Comparison of ENCODE assay signal across 8 cellular contexts in the genomic region with DNA sequence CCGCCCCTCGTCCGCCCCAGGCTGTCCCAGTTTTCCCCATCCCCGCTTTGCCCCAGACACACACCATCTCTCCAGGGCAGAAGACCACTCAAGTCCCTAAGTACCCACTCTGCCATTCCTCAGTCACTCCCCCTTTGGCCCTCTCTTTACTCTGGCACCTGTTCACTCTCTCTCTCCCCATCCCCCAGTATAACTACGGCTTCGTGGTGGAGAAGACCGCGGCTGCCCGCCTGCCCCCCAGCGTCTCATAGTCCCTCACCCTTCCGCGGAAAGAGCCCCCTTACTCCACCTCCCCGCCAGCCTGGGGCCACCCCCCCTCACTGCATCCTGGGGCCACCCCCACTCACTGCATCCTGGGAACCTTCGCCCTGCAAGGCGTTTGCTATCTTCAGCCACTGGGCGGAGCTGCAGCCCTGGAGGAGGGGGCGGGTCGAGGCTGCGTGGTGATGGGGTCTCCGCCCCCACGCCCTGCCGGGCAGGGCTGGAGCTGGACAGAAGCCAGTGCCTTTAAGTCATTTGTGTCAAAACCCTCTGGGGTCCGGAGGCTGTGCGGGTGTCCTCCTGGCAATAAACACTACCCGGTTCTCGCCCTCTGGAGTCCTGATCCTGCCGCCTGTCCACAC. TPM values are rescaled to one million over a fixed set of nuclear protein-coding genes. Genes with fewer than 3 reads are reported as not detected.
DNase-seq lines count a peak whose midpoint lies in the region; ATAC-seq and TF ChIP-seq lines count a peak whose summit lies in the region.

No MANE protein-coding gene starts in this region.

- peaks cover 0 to 15% (median 6%) of the 10 kb centered on the region in 12 donors for H3K4me1 ChIP-seq in heart left ventricle
- H3K4me1 ChIP-seq in OCI-LY1 (ENCODE audit: insufficient read depth, low read length, severe bottlenecking), result peaks cover 26% of the 10 kb centered on the region
- H3K4me1 ChIP-seq in mesendoderm (ENCODE audit: control insufficient read depth, low read depth, low read length), result no peaks in the 10 kb centered on the region

- no peak overlapping the region for H3K4ac ChIP-seq in mesendoderm (ENCODE audit: low read depth, low read length)

- no peaks in the 10 kb centered on the region for H3K27me3 ChIP-seq in heart left ventricle
- H3K27me3 ChIP-seq in OCI-LY1 (ENCODE audit: insufficient read depth, low read length), result no peaks in the 10 kb centered on the region; the same call in 1 of the 2 replicates
- no peaks in the 10 kb centered on the region for H3K27me3 ChIP-seq in mesendoderm (ENCODE audit: insufficient read depth, low read length, poor library complexity)

- TF ChIP-seq CTCF in heart left ventricle (IDR thresholded peaks at IDR 0.05), result peak in 10 of 12 donors; percentile 14 to 46 (median 32)
- TF ChIP-seq CTCF in OCI-LY1 (IDR thresholded peaks at IDR 0.05; ENCODE audit: low read length), result peak; percentile 66

- H3K27ac ChIP-seq in heart left ventricle, result no peak overlapping the region
- H3K27ac ChIP-seq in OCI-LY1 (ENCODE audit: low read depth, low read length, poor library complexity, severe bottlenecking), result no peak overlapping the region
- no peak overlapping the region for H3K27ac ChIP-seq in mesendoderm (ENCODE audit: low read depth, low read length)

- no peak overlapping the region for H2BK120ac ChIP-seq in mesendoderm (ENCODE audit: low read depth, low read length)

- no peak overlapping the region for H3K18ac ChIP-seq in mesendoderm (ENCODE audit: low read length)

- TF ChIP-seq POLR2A in heart left ventricle (IDR thresholded peaks at IDR 0.05), result no peak

- H3K79me2 ChIP-seq in OCI-LY1 (ENCODE audit: insufficient read depth, low read length), result no peaks in the 10 kb centered on the region
- H3K79me2 ChIP-seq in mesendoderm (ENCODE audit: control insufficient read depth, insufficient read depth, low read length), result no peaks in the 10 kb centered on the region

- H3K4me3 ChIP-seq in heart left ventricle, result no peak overlapping the region
- H3K4me3 ChIP-seq in OCI-LY1 (ENCODE audit: low read depth, low read length, poor library complexity, severe bottlenecking), result peak overlapping the region; percentile 18
- H3K4me3 ChIP-seq in mesendoderm (ENCODE audit: low read length), result no peak overlapping the region

- no peak overlapping the region for H4K8ac ChIP-seq in mesendoderm (ENCODE audit: low read depth, low read length)

- no peaks in the 10 kb centered on the region for H3K79me1 ChIP-seq in mesendoderm (ENCODE audit: low read length)

- no peak overlapping the region for H3K23ac ChIP-seq in mesendoderm (ENCODE audit: low read length)

- no peak overlapping the region for H2BK5ac ChIP-seq in mesendoderm (ENCODE audit: low read length)

- intact Hi-C loops in heart left ventricle (cut with DNase I) (loop anchor here in 1 of 10 donors (5.0 kb wide), 1 partner anchor 37 kb away; the partner anchor contains the start of gene NXNL1), cardiac septum (cut with DNase I) (no loop called here)

- H3K9ac ChIP-seq in OCI-LY1 (ENCODE audit: low read length) (no peak overlapping the region), mesendoderm (ENCODE audit: low read length) (peak overlapping the region; percentile 50)

- H2AK5ac ChIP-seq in mesendoderm (ENCODE audit: low read length), result no peak overlapping the region

- H3K56ac ChIP-seq in mesendoderm (ENCODE audit: low read length), result no peak overlapping the region

- H4K20me1 ChIP-seq in OCI-LY1 (ENCODE audit: insufficient read depth, low read length), result no peaks in the 10 kb centered on the region

- no peaks in the 10 kb centered on the region for H3K9me3 ChIP-seq in heart left ventricle
- no peaks in the 10 kb centered on the region for H3K9me3 ChIP-seq in OCI-LY1 (ENCODE audit: low read length)

- WGBS in heart left ventricle, 4 donors, result 27 to 41% (median 33%) methylated on average over 18 to 27 of the region's 27 CpGs
- WGBS in mesendoderm (ENCODE audit: extremely low coverage, insufficient coverage, low lambda C conversion rate), result no CpG with 5 or more reads among the region's 27 CpGs

- H4K5ac ChIP-seq in mesendoderm (ENCODE audit: low read length), result no peak overlapping the region

- H3K36me3 ChIP-seq in heart left ventricle, result peaks cover 0 to 11% (median 0%) of the 10 kb centered on the region in 9 donors
- H3K36me3 ChIP-seq in OCI-LY1 (ENCODE audit: insufficient read depth, low read length), result no peaks in the 10 kb centered on the region
- H3K36me3 ChIP-seq in mesendoderm (ENCODE audit: control insufficient read depth, insufficient read depth, low read length), result no peaks in the 10 kb centered on the region

- no peak overlapping the region for H2BK15ac ChIP-seq in mesendoderm (replicated peaks; ENCODE audit: low read depth)

- no peaks in the 10 kb centered on the region for H3K9me2 ChIP-seq in OCI-LY1 (ENCODE audit: low read depth, low read length)

- peak; percentile 18 to 54 (median 43) for ATAC-seq in heart left ventricle
- no peak for ATAC-seq in GM19452 (IDR thresholded peaks at IDR 0.05; ENCODE audit: unreplicated experiment)
- ATAC-seq in HG03159 (IDR thresholded peaks at IDR 0.05; ENCODE audit: unreplicated experiment), result no peak
- ATAC-seq in GM18519 (IDR thresholded peaks at IDR 0.05; ENCODE audit: low FRiP score, unreplicated experiment), result no peak

- no peak overlapping the region for H2AFZ ChIP-seq in OCI-LY1 (ENCODE audit: low read length)

- H3K4me2 ChIP-seq in OCI-LY1 (ENCODE audit: low read length) (peak overlapping the region; percentile 39; the same call in 1 of the 2 replicates), mesendoderm (ENCODE audit: low read length) (peak overlapping the region; percentile 31)

- H3F3A ChIP-seq in OCI-LY1 (ENCODE audit: insufficient read depth, low read length), result no peaks in the 10 kb centered on the region

- DNase-seq in heart left ventricle (peak in 1 of 5 donors; percentile 24), cardiac septum (ENCODE audit: low spot score) (no peak), cerebellum (ENCODE audit: low spot score) (peak; percentile 30), mesendoderm (peak; percentile 85)

RNA-seq across cellular contexts. Expression of gene MVB12A, which starts 5.0 kb away (rescaled TPM):
- total RNA-seq in heart left ventricle (10 to 100 TPM; 11.8 to 41.5 (median 18.5) TPM), cardiac septum (14.3 TPM), cerebellum (14.1 TPM)
- polyA plus RNA-seq in heart left ventricle, result 10 to 100 TPM; 30.7 to 46.5 TPM
- polyA plus RNA-seq in mesendoderm (2013, experiment 1 of 2), result 24.2 TPM
- 22.3 TPM for polyA plus RNA-seq in mesendoderm (2013, experiment 2 of 2)

RNA-seq across cellular contexts. Expression of gene BST2, which starts 19.4 kb away (rescaled TPM):
- 100 to 1,000 TPM in 1 of 9 donors, 10 to 100 TPM in 8; 28.6 to 116 (median 49.4) TPM for total RNA-seq in heart left ventricle
- 10 to 100 TPM; 37.1 to 64.1 TPM for polyA plus RNA-seq in heart left ventricle
- total RNA-seq in cardiac septum, result 29.8 TPM
- 2.5 TPM for total RNA-seq in cerebellum
- polyA plus RNA-seq in mesendoderm (2013, experiment 1 of 2), result 4.3 TPM
- polyA plus RNA-seq in mesendoderm (2013, experiment 2 of 2), result 4.1 TPM

RNA-seq across cellular contexts. Expression of gene TMEM221, which starts 23.6 kb away (rescaled TPM):
- total RNA-seq in heart left ventricle (under 1 TPM in 1 of 9 donors, not detected in 8; 0.52 TPM), cardiac septum (not detected), cerebellum (0.45 TPM)
- under 1 TPM in 1 of 2 donors, not detected in 1; 0.04 TPM for polyA plus RNA-seq in heart left ventricle
- polyA plus RNA-seq in mesendoderm (2013, experiment 1 of 2), result 0.22 TPM
- polyA plus RNA-seq in mesendoderm (2013, experiment 2 of 2), result 0.25 TPM

RNA-seq across cellular contexts. Expression of gene CCDC194, which starts 30.9 kb away (rescaled TPM):
- under 1 TPM in 2 of 9 donors, not detected in 7; 0.37 to 0.53 TPM for total RNA-seq in heart left ventricle
- under 1 TPM in 1 of 2 donors, not detected in 1; 0.23 TPM for polyA plus RNA-seq in heart left ventricle
- 0.40 TPM for total RNA-seq in cardiac septum
- total RNA-seq in cerebellum, result not detected
- polyA plus RNA-seq in mesendoderm (2013, experiment 1 of 2), result not detected
- polyA plus RNA-seq in mesendoderm (2013, experiment 2 of 2), result not detected

RNA-seq across cellular contexts. Expression of gene NXNL1, which starts 35.9 kb away (rescaled TPM):
- total RNA-seq in heart left ventricle (1 to 10 TPM in 1 of 9 donors, under 1 TPM in 3, not detected in 5; 0.32 to 1.1 (median 0.57) TPM), cardiac septum (0.59 TPM), cerebellum (not detected)
- under 1 TPM in 1 of 2 donors, not detected in 1; 0.69 TPM for polyA plus RNA-seq in heart left ventricle
- not detected for polyA plus RNA-seq in mesendoderm (2013, experiment 1 of 2)
- not detected for polyA plus RNA-seq in mesendoderm (2013, experiment 2 of 2)

Comparison
In these comparisons a context has a peak if more than half of its experiments do, and no peak if none do; other contexts are left out.
1. ATAC-seq: peak in heart left ventricle (4 of 4); none in GM19452 (single experiment), HG03159 (single experiment) and GM18519 (single experiment).